14 cellular contexts compared by ENCODE assay signal in the genomic region with DNA sequence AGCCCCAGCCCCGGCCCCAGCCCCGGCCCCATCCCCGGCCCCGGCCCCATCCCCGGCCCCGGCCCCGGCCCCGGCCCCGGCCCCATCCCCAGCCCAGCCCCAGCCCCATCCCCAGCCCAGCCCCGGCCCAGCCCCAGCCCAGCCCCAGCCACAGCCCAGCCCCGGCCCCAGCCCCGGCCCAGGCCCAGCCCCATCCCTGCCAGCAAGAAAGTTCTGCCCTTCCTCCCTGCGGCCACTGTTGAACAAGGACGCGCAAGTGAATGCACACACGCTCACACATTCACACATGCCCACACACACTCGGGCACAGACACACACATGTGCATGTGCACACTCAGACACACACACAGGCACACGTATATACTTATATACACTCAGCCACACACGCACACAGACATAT.
DNase-seq lines count a peak whose midpoint lies in the region; ATAC-seq, FAIRE-seq and TF ChIP-seq lines count a peak whose summit lies in the region.
"Had no signal": no experiment of that assay in that cellular context is flagged by ENCODE, and none has a peak within 500 bp of the region (broad histone marks: within the 10 kb centered on the region; RNA-seq: fewer than 3 reads in every experiment).

No MANE protein-coding gene starts in this region.

- H3K9ac ChIP-seq in H1 (replicated peaks in 1 of 4; ENCODE audit: extremely low read depth in 1 of 4, low read depth in 3 of 4, low read length in 3 of 4) (no peak overlapping the region), mesendoderm (ENCODE audit: low read length) (no peak overlapping the region)
- H3K9ac ChIP-seq: BLaER1 had no signal

- H3K23me2 ChIP-seq in H1 (ENCODE audit: low read depth, low read length) = peaks cover 3% of the 10 kb centered on the region; the same call in 1 of the 2 replicates

- H3K27me3 Mint-ChIP-seq in activated T-helper 1 cell treated with anti-CD3 and anti-CD28 coated beads, Interleukin-12 subunit alpha, Interleukin-12 subunit beta, Interleukin-2, Interleukin-4 antibody, amounts not matched to agents 30 ng/mL and 10 ng/mL and 1 ng/mL, durations not matched to agents 14 hours and 24 hours and 36 hours (ENCODE audit: insufficient read depth) = no peaks in the 10 kb centered on the region

- no peak for TF ChIP-seq CTCF in H1 (IDR thresholded peaks at IDR 0.05; ENCODE audit: control extremely low read depth in 1 of 3, insufficient read depth in 1 of 3, low read depth in 1 of 3, low read length in 3 of 3)

- H3K27me3 ChIP-seq in H1 (replicated peaks in 1 of 4; ENCODE audit: control insufficient read depth in 3 of 4, extremely low read depth in 1 of 4, insufficient read depth in 3 of 4, low read length in 3 of 4) = no peaks in the 10 kb centered on the region
- H3K27me3 ChIP-seq in mesendoderm (ENCODE audit: insufficient read depth, low read length, poor library complexity) = no peaks in the 10 kb centered on the region
- H3K27me3 ChIP-seq: BLaER1 had no signal

- H4K20me1 ChIP-seq in H1 (replicated peaks in 1 of 2; ENCODE audit: control insufficient read depth in 1 of 2, insufficient read depth in 2 of 2, low read length in 2 of 2) = peaks cover 0 to 2% of the 10 kb centered on the region in 2 experiments
- H4K20me1 ChIP-seq: BLaER1 had no signal

- H2AFZ ChIP-seq in H1 (ENCODE audit: low read length) = no peak overlapping the region

- H3K4me3 ChIP-seq in H1 (ENCODE audit: extremely low read depth in 1 of 4, insufficient read depth in 2 of 4, low read depth in 3 of 4, low read length in 4 of 4) (no peak overlapping the region), mesendoderm (ENCODE audit: low read length) (no peak overlapping the region)
- H3K4me3 ChIP-seq: BLaER1 had no signal

- H3K18ac ChIP-seq in H1 (ENCODE audit: extremely low read depth, low read length) (no peak overlapping the region), mesendoderm (ENCODE audit: low read length) (no peak overlapping the region)

- H3K9me3 ChIP-seq in H1 (ENCODE audit: insufficient read depth in 2 of 2, low read depth in 1 of 2, low read length in 1 of 2) = no peaks in the 10 kb centered on the region

- H3K4me2 ChIP-seq in H1 (ENCODE audit: insufficient read depth in 1 of 2, low read depth in 2 of 2, low read length in 2 of 2) (peak overlapping the region; percentile 20 to 36; a peak in 1 of 4 replicates), mesendoderm (ENCODE audit: low read length) (no peak overlapping the region)
- H3K4me2 ChIP-seq: BLaER1 had no signal

- H3K9me3 Mint-ChIP-seq in activated T-helper 1 cell treated with anti-CD3 and anti-CD28 coated beads, Interleukin-12 subunit alpha, Interleukin-12 subunit beta, Interleukin-2, Interleukin-4 antibody, amounts not matched to agents 30 ng/mL and 10 ng/mL and 1 ng/mL, durations not matched to agents 14 hours and 24 hours and 36 hours = peaks cover 9% of the 10 kb centered on the region
- H3K9me3 Mint-ChIP-seq: CD8-positive, alpha-beta memory T cell had no signal

- H4K8ac ChIP-seq in H1 (ENCODE audit: extremely low read depth, insufficient read depth, low read length) (no peak overlapping the region), mesendoderm (ENCODE audit: low read depth, low read length) (no peak overlapping the region)

- CTCF ChIA-PET in H1 (lab: Charles Lee; ENCODE audit: partially characterized antibody) = no interaction called here

- 96% methylated on average over 7 of the region's 19 CpGs; no CpG with 5 or more reads in 1 of the 2 experiments for WGBS in H1 (ENCODE audit: extremely low coverage in 1 of 2, insufficient coverage in 1 of 2, insufficient read length in 1 of 2, insufficient replicate concordance in 2 of 2, low coverage in 1 of 2, low lambda C conversion rate in 2 of 2, missing lambda C conversion rate in 1 of 2), 2 experiments
- WGBS in mesendoderm (ENCODE audit: extremely low coverage, insufficient coverage, low lambda C conversion rate) = no CpG with 5 or more reads among the region's 19 CpGs

- H3K4me1 ChIP-seq in H1 (replicated peaks in 1 of 4; ENCODE audit: control insufficient read depth in 3 of 4, insufficient read depth in 4 of 4, low read length in 3 of 4) = no peaks in the 10 kb centered on the region
- H3K4me1 ChIP-seq in mesendoderm (ENCODE audit: control insufficient read depth, low read depth, low read length) = no peaks in the 10 kb centered on the region

- no peaks in the 10 kb centered on the region for H3K36me3 Mint-ChIP-seq in activated T-helper 1 cell treated with anti-CD3 and anti-CD28 coated beads, Interleukin-12 subunit alpha, Interleukin-12 subunit beta, Interleukin-2, Interleukin-4 antibody, amounts not matched to agents 30 ng/mL and 10 ng/mL and 1 ng/mL, durations not matched to agents 14 hours and 24 hours and 36 hours (ENCODE audit: low read depth)
- H3K36me3 Mint-ChIP-seq: CD8-positive, alpha-beta memory T cell had no signal

- no peak overlapping the region for H4K91ac ChIP-seq in H1 (replicated peaks; ENCODE audit: insufficient read length, low read length)

- no peak overlapping the region; the same call in 1 of the 2 replicates for H2AK5ac ChIP-seq in H1 (ENCODE audit: low read depth, low read length)
- no peak overlapping the region for H2AK5ac ChIP-seq in mesendoderm (ENCODE audit: low read length)

- TF ChIP-seq RAD21 in H1 (IDR thresholded peaks at IDR 0.05 in 1 of 2, conservative IDR thresholded peaks at IDR 0.05 in 1 of 2; ENCODE audit: low read depth in 2 of 2, low read length in 2 of 2) = no peak

- H3K79me2 ChIP-seq in H1 (ENCODE audit: control insufficient read depth in 1 of 2, insufficient read depth in 2 of 2, low read length in 2 of 2) (no peaks in the 10 kb centered on the region), mesendoderm (ENCODE audit: control insufficient read depth, insufficient read depth, low read length) (no peaks in the 10 kb centered on the region)

- H2BK120ac ChIP-seq in H1 (replicated peaks; ENCODE audit: low read depth, low read length) (no peak overlapping the region), mesendoderm (ENCODE audit: low read depth, low read length) (no peak overlapping the region)

- no peak overlapping the region for H4K5ac ChIP-seq in H1 (ENCODE audit: insufficient read length, low read depth, low read length)
- H4K5ac ChIP-seq in mesendoderm (ENCODE audit: low read length) = no peak overlapping the region

- no peak overlapping the region for H3K4me3 Mint-ChIP-seq in activated T-helper 1 cell treated with anti-CD3 and anti-CD28 coated beads, Interleukin-12 subunit alpha, Interleukin-12 subunit beta, Interleukin-2, Interleukin-4 antibody, amounts not matched to agents 30 ng/mL and 10 ng/mL and 1 ng/mL, durations not matched to agents 14 hours and 24 hours and 36 hours
- H3K4me3 Mint-ChIP-seq: CD8-positive, alpha-beta memory T cell had no signal

- TF ChIP-seq POLR2A in H1 (IDR thresholded peaks at IDR 0.05; ENCODE audit: control extremely low read depth in 1 of 2, low read depth in 2 of 2, low read length in 2 of 2) = no peak

- H2BK15ac ChIP-seq in H1 (ENCODE audit: low read length) = no peak overlapping the region
- no peak overlapping the region for H2BK15ac ChIP-seq in mesendoderm (replicated peaks; ENCODE audit: low read depth)

- intact Hi-C loops in Right ventricle myocardium inferior (cut with DNase I) = no loop called here
- intact Hi-C loops in Right ventricle myocardium superior (cut with DNase I) = no loop called here
- intact Hi-C loops in activated T-helper 1 cell treated with anti-CD3 and anti-CD28 coated beads, Interleukin-12 subunit alpha, Interleukin-12 subunit beta, Interleukin-2, Interleukin-4 antibody, amounts not matched to agents 30 ng/mL and 10 ng/mL and 1 ng/mL, durations not matched to agents 14 hours and 24 hours and 36 hours (cut with micrococcal nuclease) = no loop called here

- no peak overlapping the region for H2BK20ac ChIP-seq in H1 (ENCODE audit: low read length)

- DNase-seq in Right ventricle myocardium inferior (ENCODE audit: missing footprints) (peak; percentile 9), Right ventricle myocardium superior (no peak), H1 (ENCODE audit: low read depth in 1 of 2, low spot score in 2 of 2) (no peak), mesendoderm (no peak), NCI-H187 treated with DMSO at 0.1 percent for 48 hours (lab: John Stamatoyannopoulos, UW) (no peak)
- no peak for DNase-seq in central memory CD4-positive, alpha-beta T cell
- DNase-seq in activated T-helper 1 cell treated with anti-CD3 and anti-CD28 coated beads, Interleukin-12 subunit alpha, Interleukin-12 subunit beta, Interleukin-2, Interleukin-4 antibody, amounts not matched to agents 30 ng/mL and 10 ng/mL and 1 ng/mL, durations not matched to agents 14 hours and 24 hours and 36 hours (ENCODE audit: low spot score) = no peak
- DNase-seq: AML-193; CD8-positive, alpha-beta memory T cell; DMS53; GF-D8 had no signal

- no peak for FAIRE-seq in H1 (lab: Jason Lieb, UNC)
- FAIRE-seq: H54 had no signal

- H3K27ac ChIP-seq in H1 (ENCODE audit: low read depth, low read length) (no peak overlapping the region), mesendoderm (ENCODE audit: low read depth, low read length) (no peak overlapping the region)
- H3K27ac ChIP-seq: 22Rv1, BLaER1 had no signal

- no peak overlapping the region for H3K14ac ChIP-seq in H1 (ENCODE audit: insufficient read length)

- H3K36me3 ChIP-seq in H1 (ENCODE audit: control insufficient read depth in 2 of 4, insufficient read depth in 4 of 4, low read length in 3 of 4) (no peaks in the 10 kb centered on the region), mesendoderm (ENCODE audit: control insufficient read depth, insufficient read depth, low read length) (no peaks in the 10 kb centered on the region)
- H3K36me3 ChIP-seq: BLaER1 had no signal

- H3K79me1 ChIP-seq in H1 (ENCODE audit: low read depth, low read length) (no peaks in the 10 kb centered on the region), mesendoderm (ENCODE audit: low read length) (no peaks in the 10 kb centered on the region)

- no peak overlapping the region for H3K56ac ChIP-seq in H1 (replicated peaks; ENCODE audit: insufficient read length, low read depth, low read length)
- H3K56ac ChIP-seq in mesendoderm (ENCODE audit: low read length) = peak overlapping the region; percentile 60

- H3K4ac ChIP-seq in H1 (replicated peaks; ENCODE audit: insufficient read length, low read depth, low read length) (no peak overlapping the region), mesendoderm (ENCODE audit: low read depth, low read length) (no peak overlapping the region)

- H3K23ac ChIP-seq in H1 (ENCODE audit: insufficient read length) (no peak overlapping the region), mesendoderm (ENCODE audit: low read length) (no peak overlapping the region)

- no peak overlapping the region for H2BK12ac ChIP-seq in H1 (ENCODE audit: low read depth, low read length)

- POLR2A ChIA-PET in H1 (lab: Charles Lee; ENCODE audit: partially characterized antibody) = no interaction called here

- H2BK5ac ChIP-seq in H1 (ENCODE audit: low read depth, low read length) (no peak overlapping the region), mesendoderm (ENCODE audit: low read length) (no peak overlapping the region)

- no peaks in the 10 kb centered on the region for H3K4me1 Mint-ChIP-seq in activated T-helper 1 cell treated with anti-CD3 and anti-CD28 coated beads, Interleukin-12 subunit alpha, Interleukin-12 subunit beta, Interleukin-2, Interleukin-4 antibody, amounts not matched to agents 30 ng/mL and 10 ng/mL and 1 ng/mL, durations not matched to agents 14 hours and 24 hours and 36 hours (ENCODE audit: low read depth)
- H3K4me1 Mint-ChIP-seq: CD8-positive, alpha-beta memory T cell had no signal

- no peak for ATAC-seq in Right ventricle myocardium inferior
- ATAC-seq in Right ventricle myocardium superior (ENCODE audit: poor library complexity) = no peak

- H3K27ac Mint-ChIP-seq in activated T-helper 1 cell treated with anti-CD3 and anti-CD28 coated beads, Interleukin-12 subunit alpha, Interleukin-12 subunit beta, Interleukin-2, Interleukin-4 antibody, amounts not matched to agents 30 ng/mL and 10 ng/mL and 1 ng/mL, durations not matched to agents 14 hours and 24 hours and 36 hours = no peak overlapping the region
- H3K27ac Mint-ChIP-seq: CD8-positive, alpha-beta memory T cell had no signal

- no peak for TF ChIP-seq EP300 in H1 (IDR thresholded peaks at IDR 0.05; ENCODE audit: borderline replicate concordance in 1 of 2, low read depth in 2 of 2, low read length in 2 of 2)
